11 cellular contexts compared by ENCODE assay signal in the genomic region with DNA sequence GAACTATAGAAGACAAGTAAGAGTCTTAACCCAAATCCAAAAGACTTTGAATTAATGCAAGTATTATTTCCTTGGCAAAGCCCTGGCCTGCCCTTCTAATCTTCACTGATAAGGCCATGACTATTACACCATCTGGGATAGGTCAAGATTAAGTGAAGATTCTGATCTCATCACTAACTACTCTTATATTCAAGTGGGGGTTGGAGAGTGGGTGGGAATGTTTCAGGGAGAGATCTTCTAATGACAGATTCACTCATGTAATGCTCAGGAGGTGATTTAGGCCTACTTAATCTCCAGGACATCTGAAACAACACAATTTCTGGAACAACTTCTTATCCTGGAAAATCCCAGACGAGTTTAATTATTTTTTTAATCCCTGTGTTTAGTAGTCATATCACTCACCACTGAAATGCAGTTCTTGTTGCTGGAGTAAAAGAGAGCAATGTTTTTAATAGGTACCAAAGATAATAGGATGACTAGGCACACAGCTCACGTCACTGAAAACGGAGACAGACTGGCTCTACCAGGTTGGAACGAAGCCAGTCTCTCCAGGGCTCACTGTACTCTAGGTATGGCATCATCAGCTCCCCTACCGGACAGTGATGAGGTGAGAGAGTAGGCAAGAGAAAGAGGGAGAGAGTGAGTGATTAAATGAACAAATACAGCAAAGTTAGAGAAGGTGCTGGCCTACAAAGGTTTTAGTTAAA.
DNase-seq lines count a peak whose midpoint lies in the region; ATAC-seq and TF ChIP-seq lines count a peak whose summit lies in the region.
"Had no signal": no experiment of that assay in that cellular context is flagged by ENCODE, and none has a peak within 500 bp of the region (broad histone marks: within the 10 kb centered on the region; RNA-seq: fewer than 3 reads in every experiment).

No MANE protein-coding gene starts in this region.

- no peak for TF ChIP-seq CTCF in cardiac fibroblast (IDR thresholded peaks at IDR 0.05; ENCODE audit: low read depth, low read length)

- H3K4me3 ChIP-seq in cardiac fibroblast (replicated peaks in 1 of 2; ENCODE audit: low read depth in 2 of 2, low read length in 2 of 2): no peak overlapping the region
- no peak overlapping the region for H3K4me3 ChIP-seq in skeletal muscle cell (ENCODE audit: low read depth, low read length)
- H3K4me3 ChIP-seq: K562 had no signal

- no peak for ATAC-seq in HG03378 (IDR thresholded peaks at IDR 0.05; ENCODE audit: unreplicated experiment)
- ATAC-seq: HCT116, K562 had no signal

- DNase-seq in H4 (ENCODE audit: low spot score): peak; percentile 89
- DNase-seq in NCI-H460 (ENCODE audit: extremely low read depth, low read depth): peak; percentile 86
- peak; percentile 49 to 87 for DNase-seq in cardiac fibroblast (ENCODE audit: low read depth in 2 of 2)
- peak; percentile 33 for DNase-seq in skeletal muscle cell (ENCODE audit: low read depth)
- no peak for DNase-seq in NCI-H187 (lab: John Stamatoyannopoulos, UW)
- DNase-seq in activated effector memory CD4-positive, alpha-beta T cell treated with Interleukin-2 at 50 U/mL for 16 hours: no peak
- DNase-seq: activated gamma-delta T cell; stimulated activated CD4-positive, alpha-beta T cell treated with anti-CD3 and anti-CD28 coated beads, Interleukin-2, amount 100 ng/mL, for 48 hours had no signal

Comparison
In these comparisons a context has a peak if more than half of its experiments do, and no peak if none do; other contexts are left out.
1. DNase-seq: peak in H4 (single experiment), NCI-H460 (single experiment), cardiac fibroblast (2 of 2) and skeletal muscle cell (single experiment); none in NCI-H187 (0 of 2) and activated effector memory CD4-positive, alpha-beta T cell treated with Interleukin-2 at 50 U/mL for 16 hours (single experiment).